13 cellular contexts compared by ENCODE assay signal in genomic region chr9:127855522-127855921, GRCh38. TPM values are rescaled to one million over a fixed set of nuclear protein-coding genes. Genes with fewer than 3 reads are reported as not detected.
DNase-seq lines count a peak whose midpoint lies in the region; ATAC-seq and TF ChIP-seq lines count a peak whose summit lies in the region.
"Had no signal": no experiment of that assay in that cellular context is flagged by ENCODE, and none has a peak within 500 bp of the region (broad histone marks: within the 10 kb centered on the region; RNA-seq: fewer than 3 reads in every experiment).

No MANE protein-coding gene starts in this region.

- H3K9ac ChIP-seq in BLaER1 = peak overlapping the region; percentile 94; the same call in 1 of the 2 replicates

- no peak overlapping the region for H3K4me3 Mint-ChIP-seq in neural crest cell

- POLR2A ChIA-PET in HEK293 (lab: Yijun Ruan, JAX) = no interaction called here

- DNase-seq in coronary artery (ENCODE audit: low spot score) (no peak), neural crest cell (ENCODE audit: low read depth, low spot score) (no peak), NCI-H82 treated with DMSO at 0.1 percent for 48 hours (lab: John Stamatoyannopoulos, UW; ENCODE audit: unreplicated experiment) (no peak), SW480 (ENCODE audit: low spot score) (no peak), ureter (ENCODE audit: low spot score) (no peak)
- DNase-seq: activated CD8-positive, alpha-beta memory T cell treated with anti-CD3 and anti-CD28 coated beads, Interleukin-2, amount 50 U/mL, for 4 hours; dorsolateral prefrontal cortex; NCI-H2107; NK-92 treated with Interleukin-12 subunit alpha and Interleukin-12 subunit beta, amount 100 ng/mL, for 24 hours had no signal

- H3K36me3 ChIP-seq in BLaER1 (peaks cover 21% of the 10 kb centered on the region), HEK293 (ENCODE audit: control insufficient read depth in 2 of 2, insufficient read depth in 1 of 2, low read length in 2 of 2) (no peaks in the 10 kb centered on the region)

- ATAC-seq in HG02588 (IDR thresholded peaks at IDR 0.05; ENCODE audit: unreplicated experiment) = no peak
- ATAC-seq: GM12878 had no signal

- H3K4me1 ChIP-seq in BLaER1 (peaks cover 83% of the 10 kb centered on the region), HEK293 (ENCODE audit: control insufficient read depth, insufficient read depth, low read length) (no peaks in the 10 kb centered on the region)

- H3K27me3 Mint-ChIP-seq in neural crest cell (ENCODE audit: low read depth) = no peaks in the 10 kb centered on the region

- H4K20me1 ChIP-seq in BLaER1 = peaks cover 7% of the 10 kb centered on the region; the same call in 1 of the 2 replicates

- H3K4me3 ChIP-seq in BLaER1 (no peak overlapping the region), HEK293 (ENCODE audit: low read depth, low read length) (no peak overlapping the region), coronary artery (no peak overlapping the region)
- H3K4me3 ChIP-seq: GM12878 had no signal

- CTCF ChIA-PET in HEK293 (lab: Yijun Ruan, JAX) = interaction anchor here (1.0 to 3.5 kb wide), 2 partner anchors 14 to 66 kb away, joined by 3 to 18 read pairs; no protein-coding TSS in a partner anchor

- H3K4me1 Mint-ChIP-seq in neural crest cell = peaks cover 7% of the 10 kb centered on the region

- peaks cover 11% of the 10 kb centered on the region for H3K9me3 ChIP-seq in BLaER1
- H3K9me3 ChIP-seq in HEK293 (ENCODE audit: control insufficient read depth, insufficient read depth, low read depth, low read length) = no peaks in the 10 kb centered on the region

- no peaks in the 10 kb centered on the region for H3K36me3 Mint-ChIP-seq in neural crest cell (ENCODE audit: low read depth)

- no peaks in the 10 kb centered on the region for H3K27me3 ChIP-seq in BLaER1
- H3K27me3 ChIP-seq: dorsolateral prefrontal cortex had no signal

- peak overlapping the region; percentile 50 for H3K27ac Mint-ChIP-seq in neural crest cell (ENCODE audit: unreplicated experiment)

- H3K27ac ChIP-seq in BLaER1 = peak overlapping the region; percentile 92
- H3K27ac ChIP-seq in HEK293 (ENCODE audit: extremely low read depth, low read depth, low read length) = no peak overlapping the region
- H3K27ac ChIP-seq in coronary artery = peak overlapping the region; percentile 86 to 92

- no peaks in the 10 kb centered on the region for H3K9me3 Mint-ChIP-seq in neural crest cell

- H3K4me2 ChIP-seq in BLaER1 = peak overlapping the region; percentile 92

- TF ChIP-seq CTCF in HEK293 (tag by site-specific recombination; IDR thresholded peaks at IDR 0.05) (no peak), coronary artery (IDR thresholded peaks at IDR 0.05) (no peak), neural crest cell (conservative IDR thresholded peaks at IDR 0.05) (no peak)

TF ChIP-seq in HEK293, 187 proteins besides CTCF, POLR2A, EP300 and RAD21:
- TF ChIP-seq SALL2 (tag by site-specific recombination; IDR thresholded peaks at IDR 0.05; ENCODE audit: borderline replicate concordance) (no peak), ZNF664 (tag by site-specific recombination; IDR thresholded peaks at IDR 0.05) (no peak), PRDM10 (tag by site-specific recombination; IDR thresholded peaks at IDR 0.05) (0 out of 2 replicates have a peak, but pooled peaks have one; percentile 54)

RNA-seq across cellular contexts. Expression of gene ENG, which starts 1.1 kb away (rescaled TPM):
- total RNA-seq in neural crest cell = 2.6 and 3.3 TPM in 2 replicates
- total RNA-seq in ureter = 83.6 TPM

RNA-seq across cellular contexts. Expression of gene AK1, which starts 22.0 kb away (rescaled TPM):
- total RNA-seq in neural crest cell (39.6 and 45.5 TPM in 2 replicates), ureter (48.6 TPM)

RNA-seq across cellular contexts. Expression of gene ST6GALNAC6, which starts 43.9 kb away (rescaled TPM):
- total RNA-seq in neural crest cell = 25.4 and 27.4 TPM in 2 replicates
- total RNA-seq in ureter = 48.9 TPM

RNA-seq across cellular contexts. Expression of gene FPGS, which starts 52.8 kb away (rescaled TPM):
- total RNA-seq in neural crest cell = 64.6 and 69.9 TPM in 2 replicates
- total RNA-seq in ureter = 115 TPM

Comparison
In these comparisons a context has a peak if more than half of its experiments do, and no peak if none do; other contexts are left out.
1. RNA of gene ENG, which starts 1.1 kb away (total RNA-seq): 83.6 TPM in ureter (single experiment); 2.6 to 3.3 TPM in neural crest cell; every median in the first group is over 10 times any median in the second.